ENCODE assay signal across 18 cellular contexts in genomic region chr7:103598326-103598905, GRCh38.
A peak's percentile ranks its signal among the peaks of the same experiment; 100 is the strongest.
DNase-seq lines count a peak whose midpoint lies in the region; TF ChIP-seq lines count a peak whose summit lies in the region.
"Had no signal": no experiment of that assay in that cellular context is flagged by ENCODE, and none has a peak within 500 bp of the region (broad histone marks: within the 10 kb centered on the region; RNA-seq: fewer than 3 reads in every experiment).

No MANE protein-coding gene starts in this region.

- H3K4me3 ChIP-seq in colonic mucosa (no peak overlapping the region), breast epithelium (no peak overlapping the region)
- H3K4me3 ChIP-seq: BLaER1 treated with 17β-estradiol and CSF1 and Interleukin-3, amounts not matched to agents 10 nM and 100 nM; GM23248 had no signal

- intact Hi-C loops in colonic mucosa (cut with DNase I): no loop called here
- intact Hi-C loops in breast epithelium (cut with DNase I; ENCODE audit: low total_unique reads): no loop called here

- no peaks in the 10 kb centered on the region for H3K27me3 ChIP-seq in colonic mucosa
- H3K27me3 ChIP-seq in breast epithelium: no peaks in the 10 kb centered on the region
- H3K27me3 ChIP-seq: BLaER1 treated with 17β-estradiol and CSF1 and Interleukin-3, amounts not matched to agents 10 nM and 100 nM had no signal

- DNase-seq in NCI-H2171 treated with DMSO at 0.1 percent for 48 hours (lab: John Stamatoyannopoulos, UW) (peak; percentile 10), NCI-H2171 (lab: John Stamatoyannopoulos, UW) (no peak), dermis blood vessel endothelial cell (peak; percentile 61), kidney glomerular epithelial cell (lab: John Stamatoyannopoulos, UW) (peak; percentile 75), COR-L47 (lab: John Stamatoyannopoulos, UW) (no peak), colonic mucosa (no peak), breast epithelium (ENCODE audit: low spot score in 2 of 2) (no peak), NCI-H187 treated with DMSO at 0.1 percent for 48 hours (lab: John Stamatoyannopoulos, UW) (no peak)
- DNase-seq: Caco-2; CD4-positive, CD25-positive, alpha-beta regulatory T cell; CD8-positive, alpha-beta memory T cell; GDM1; GM23248; HCEC 1CT; IMR-90 had no signal

- no peak overlapping the region for H3K9ac ChIP-seq in colonic mucosa (ENCODE audit: low read depth in 2 of 2, low read length in 2 of 2)
- H3K9ac ChIP-seq: BLaER1 treated with 17β-estradiol and CSF1 and Interleukin-3, amounts not matched to agents 10 nM and 100 nM; GM23248 had no signal

- TF ChIP-seq CTCF in colonic mucosa (IDR thresholded peaks at IDR 0.05) (no peak), breast epithelium (IDR thresholded peaks at IDR 0.05) (no peak)

- no peak overlapping the region for H3K27ac ChIP-seq in colonic mucosa
- no peak overlapping the region for H3K27ac ChIP-seq in breast epithelium
- H3K27ac ChIP-seq: 22Rv1; BLaER1 treated with 17β-estradiol and CSF1 and Interleukin-3, amounts not matched to agents 10 nM and 100 nM; GM23248; HL-60 had no signal

- H3K9me3 ChIP-seq in colonic mucosa (no peaks in the 10 kb centered on the region), breast epithelium (no peaks in the 10 kb centered on the region)
- H3K9me3 ChIP-seq: BLaER1 treated with 17β-estradiol and CSF1 and Interleukin-3, amounts not matched to agents 10 nM and 100 nM; Caco-2 had no signal

- H3K4me1 ChIP-seq in colonic mucosa (no peaks in the 10 kb centered on the region), breast epithelium (no peaks in the 10 kb centered on the region)
- H3K4me1 ChIP-seq: BLaER1 treated with 17β-estradiol and CSF1 and Interleukin-3, amounts not matched to agents 10 nM and 100 nM had no signal

- H3K36me3 ChIP-seq in colonic mucosa: no peaks in the 10 kb centered on the region
- H3K36me3 ChIP-seq in breast epithelium: no peaks in the 10 kb centered on the region
- H3K36me3 ChIP-seq: BLaER1 treated with 17β-estradiol and CSF1 and Interleukin-3, amounts not matched to agents 10 nM and 100 nM had no signal

- TF ChIP-seq POLR2A in breast epithelium (IDR thresholded peaks at IDR 0.05): no peak

Comparison
In these comparisons a context has a peak if more than half of its experiments do, and no peak if none do; other contexts are left out.
1. DNase-seq: peak in NCI-H2171 treated with DMSO at 0.1 percent for 48 hours (single experiment), dermis blood vessel endothelial cell (single experiment) and kidney glomerular epithelial cell (single experiment); none in NCI-H2171 (single experiment), COR-L47 (single experiment), colonic mucosa (single experiment), breast epithelium (0 of 2) and NCI-H187 treated with DMSO at 0.1 percent for 48 hours (single experiment).